Comparison of ENCODE assay signal across 17 cellular contexts in the genomic region with DNA sequence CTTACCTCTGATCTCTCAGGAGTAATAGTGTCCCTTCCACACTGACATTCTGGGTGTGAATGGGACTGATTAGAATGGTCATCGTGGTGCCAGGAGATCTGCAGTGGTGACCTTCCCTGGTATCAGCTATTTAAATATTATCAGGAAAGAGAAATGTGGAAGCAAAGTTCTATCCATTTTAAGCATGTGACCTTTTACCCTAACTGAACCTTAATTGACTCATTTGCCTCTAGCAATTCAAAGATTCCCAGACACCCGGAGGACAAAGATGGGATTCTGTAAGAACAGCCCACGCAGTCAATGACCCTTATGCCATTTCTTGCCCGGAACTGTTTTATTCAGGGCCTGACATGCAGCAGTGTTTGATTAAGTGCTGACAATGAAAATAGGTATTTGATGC. TPM values are rescaled to one million over a fixed set of nuclear protein-coding genes. Genes with fewer than 3 reads are reported as not detected.
DNase-seq lines count a peak whose midpoint lies in the region; ATAC-seq and TF ChIP-seq lines count a peak whose summit lies in the region.
"Had no signal": no experiment of that assay in that cellular context is flagged by ENCODE, and none has a peak within 500 bp of the region (broad histone marks: within the 10 kb centered on the region; RNA-seq: fewer than 3 reads in every experiment).

No MANE protein-coding gene starts in this region.

- ATAC-seq in omental fat pad (ENCODE audit: low FRiP score) (peak; percentile 11), GM21381 (IDR thresholded peaks at IDR 0.05; ENCODE audit: unreplicated experiment) (no peak), GM18858 (IDR thresholded peaks at IDR 0.05; ENCODE audit: unreplicated experiment) (no peak)
- ATAC-seq in activated CD8-positive, alpha-beta T cell treated with anti-CD3 and anti-CD28 coated beads, Interleukin-2, amount 10 ng/mL, durations not matched to agents 7 days and 5 days, result no peak
- ATAC-seq: gastroesophageal sphincter had no signal

- H3K4me3 Mint-ChIP-seq in activated CD8-positive, alpha-beta T cell treated with anti-CD3 and anti-CD28 coated beads, Interleukin-2, amount 10 ng/mL, durations not matched to agents 7 days and 5 days, result no peak overlapping the region
- H3K4me3 Mint-ChIP-seq: activated CD4-positive, alpha-beta memory T cell treated with anti-CD3 and anti-CD28 coated beads, Interleukin-2, amount 10 ng/mL, durations not matched to agents 7 days and 5 days; activated naive CD4-positive, alpha-beta T cell treated with anti-CD3 and anti-CD28 coated beads, Interleukin-2, amount 10 ng/mL, durations not matched to agents 7 days and 5 days; CD4-positive, alpha-beta T cell; T-helper 2 cell treated with Interferon-gamma antibody and Interleukin-4, amounts not matched to agents 5 μg/mL and 100 μg/mL, for 36 hours had no signal

- CTCF ChIA-PET in activated CD8-positive, alpha-beta T cell treated with anti-CD3 and anti-CD28 coated beads, Interleukin-2, amount 10 ng/mL, durations not matched to agents 7 days and 5 days (lab: Charles Lee), result interaction anchor here (2.0 to 2.8 kb wide), 3 partner anchors 16 to 328 kb away, joined by 6 to 13 read pairs (median 8); no protein-coding TSS in a partner anchor

- no peak overlapping the region for H3K27ac Mint-ChIP-seq in activated CD8-positive, alpha-beta T cell treated with anti-CD3 and anti-CD28 coated beads, Interleukin-2, amount 10 ng/mL, durations not matched to agents 7 days and 5 days
- H3K27ac Mint-ChIP-seq: activated CD4-positive, alpha-beta memory T cell treated with anti-CD3 and anti-CD28 coated beads, Interleukin-2, amount 10 ng/mL, durations not matched to agents 7 days and 5 days; activated naive CD4-positive, alpha-beta T cell treated with anti-CD3 and anti-CD28 coated beads, Interleukin-2, amount 10 ng/mL, durations not matched to agents 7 days and 5 days; CD4-positive, alpha-beta T cell; T-helper 2 cell treated with Interferon-gamma antibody and Interleukin-4, amounts not matched to agents 5 μg/mL and 100 μg/mL, for 36 hours had no signal

- DNase-seq in COLO829 (ENCODE audit: low spot score) (peak; percentile 77), RPMI7951 (ENCODE audit: low read depth) (peak; percentile 80), fibroblast of gingiva (ENCODE audit: low read depth) (peak; percentile 31), omental fat pad (ENCODE audit: low spot score) (no peak), cerebellum (ENCODE audit: low spot score) (no peak)
- no peak for DNase-seq in activated CD8-positive, alpha-beta T cell treated with anti-CD3 and anti-CD28 coated beads, Interleukin-2, amount 10 ng/mL, durations not matched to agents 7 days and 5 days
- DNase-seq: activated CD4-positive, alpha-beta memory T cell treated with anti-CD3 and anti-CD28 coated beads, Interleukin-2, amount 10 ng/mL, durations not matched to agents 7 days and 5 days; activated naive CD4-positive, alpha-beta T cell treated with anti-CD3 and anti-CD28 coated beads, Interleukin-2, amount 10 ng/mL, durations not matched to agents 7 days and 5 days; CD4-positive, alpha-beta T cell; colonic mucosa; MM.1S; NCI-H2171 treated with DMSO at 0.1 percent for 48 hours; nucleus accumbens had no signal

- no peaks in the 10 kb centered on the region for H3K27me3 Mint-ChIP-seq in activated CD8-positive, alpha-beta T cell treated with anti-CD3 and anti-CD28 coated beads, Interleukin-2, amount 10 ng/mL, durations not matched to agents 7 days and 5 days (ENCODE audit: low read depth)
- H3K27me3 Mint-ChIP-seq: activated CD4-positive, alpha-beta memory T cell treated with anti-CD3 and anti-CD28 coated beads, Interleukin-2, amount 10 ng/mL, durations not matched to agents 7 days and 5 days; CD4-positive, alpha-beta T cell had no signal

- peaks cover 47% of the 10 kb centered on the region for H3K4me1 Mint-ChIP-seq in activated CD8-positive, alpha-beta T cell treated with anti-CD3 and anti-CD28 coated beads, Interleukin-2, amount 10 ng/mL, durations not matched to agents 7 days and 5 days (ENCODE audit: low read depth)

- H3K36me3 Mint-ChIP-seq in activated CD8-positive, alpha-beta T cell treated with anti-CD3 and anti-CD28 coated beads, Interleukin-2, amount 10 ng/mL, durations not matched to agents 7 days and 5 days (ENCODE audit: low read depth), result peaks cover 2% of the 10 kb centered on the region

- POLR2A ChIA-PET in activated CD8-positive, alpha-beta T cell treated with anti-CD3 and anti-CD28 coated beads, Interleukin-2, amount 10 ng/mL, durations not matched to agents 7 days and 5 days (lab: Charles Lee), result interaction anchor here (1.2 kb wide), 1 partner anchor 115 kb away, joined by 3 read pairs; no protein-coding TSS in a partner anchor

- H3K9me3 Mint-ChIP-seq in activated CD8-positive, alpha-beta T cell treated with anti-CD3 and anti-CD28 coated beads, Interleukin-2, amount 10 ng/mL, durations not matched to agents 7 days and 5 days (ENCODE audit: insufficient read depth), result no peaks in the 10 kb centered on the region
- H3K9me3 Mint-ChIP-seq: activated CD4-positive, alpha-beta memory T cell treated with anti-CD3 and anti-CD28 coated beads, Interleukin-2, amount 10 ng/mL, durations not matched to agents 7 days and 5 days; activated naive CD4-positive, alpha-beta T cell treated with anti-CD3 and anti-CD28 coated beads, Interleukin-2, amount 10 ng/mL, durations not matched to agents 7 days and 5 days; CD4-positive, alpha-beta T cell; T-helper 2 cell treated with Interferon-gamma antibody and Interleukin-4, amounts not matched to agents 5 μg/mL and 100 μg/mL, for 36 hours had no signal

- no peak for TF ChIP-seq CTCF in omental fat pad (IDR thresholded peaks at IDR 0.05)

RNA-seq across cellular contexts. Expression of gene LIPC, which starts 10.3 kb away (rescaled TPM):
- not detected in 2 replicates for total RNA-seq in RPMI7951 (2014; rRNA removed; shearing (Covaris generic))
- under 1 TPM in 1 of 4 donors, not detected in 3; 0.46 TPM for total RNA-seq in omental fat pad
- total RNA-seq in cerebellum, result not detected
- 1 to 10 TPM; 4.1 to 4.4 TPM for total RNA-seq in activated CD8-positive, alpha-beta T cell treated with anti-CD3 and anti-CD28 coated beads, Interleukin-2, amount 10 ng/mL, durations not matched to agents 7 days and 5 days

Comparison
In these comparisons a context has a peak if more than half of its experiments do, and no peak if none do; other contexts are left out.
1. DNase-seq: peak in COLO829 (single experiment), RPMI7951 (single experiment) and fibroblast of gingiva (single experiment); none in omental fat pad (single experiment), cerebellum (single experiment) and activated CD8-positive, alpha-beta T cell treated with anti-CD3 and anti-CD28 coated beads, Interleukin-2, amount 10 ng/mL, durations not matched to agents 7 days and 5 days (single experiment).